Comparison of ENCODE assay signal across 20 cellular contexts in genomic region chr3:171194965-171195364, GRCh38.
DNase-seq lines count a peak whose midpoint lies in the region; TF ChIP-seq lines count a peak whose summit lies in the region.
"Had no signal": no experiment of that assay in that cellular context is flagged by ENCODE, and none has a peak within 500 bp of the region (broad histone marks: within the 10 kb centered on the region; RNA-seq: fewer than 3 reads in every experiment).

No MANE protein-coding gene starts in this region.

- TF ChIP-seq CTCF in AG10803 (conservative IDR thresholded peaks at IDR 0.05; ENCODE audit: low read length) (no peak), fibroblast of villous mesenchyme (IDR thresholded peaks at IDR 0.05; ENCODE audit: insufficient read depth, low read depth, low read length) (no peak)

- H3K4me3 ChIP-seq in AG10803 (ENCODE audit: low read length) (no peak overlapping the region), fibroblast of villous mesenchyme (ENCODE audit: low read depth, low read length) (no peak overlapping the region)
- H3K4me3 ChIP-seq: BLaER1 treated with 17β-estradiol and CSF1 and Interleukin-3, amounts not matched to agents 10 nM and 100 nM; GM12878 had no signal

- DNase-seq in AG10803 (ENCODE audit: low read depth) (peak; percentile 19), EH (ENCODE audit: low read depth) (peak; percentile 20), M059J (ENCODE audit: low read depth) (peak; percentile 16), fibroblast of villous mesenchyme (ENCODE audit: low read depth) (peak; percentile 77), nucleus accumbens (lab: John Stamatoyannopoulos, UW) (no peak), hepatic stellate cell (ENCODE audit: low spot score) (no peak), Kasumi-1 (lab: John Stamatoyannopoulos, UW) (no peak)
- no peak for DNase-seq in stimulated activated CD4-positive, alpha-beta T cell treated with anti-CD3 and anti-CD28 coated beads, Interleukin-12 subunit alpha, Interleukin-12 subunit beta, amount 100 ng/mL, for 4 hours
- DNase-seq: 8988T; ACHN; AML-193; Caco-2; Calu3; CD4-positive, alpha-beta T cell; CD8-positive, alpha-beta T cell; DMS79 treated with DMSO at 0.1 percent for 48 hours; EL; GDM1 had no signal

Comparison
In these comparisons a context has a peak if more than half of its experiments do, and no peak if none do; other contexts are left out.
1. DNase-seq: peak in AG10803 (single experiment), EH (single experiment), M059J (single experiment) and fibroblast of villous mesenchyme (single experiment); none in stimulated activated CD4-positive, alpha-beta T cell treated with anti-CD3 and anti-CD28 coated beads, Interleukin-12 subunit alpha, Interleukin-12 subunit beta, amount 100 ng/mL, for 4 hours (single experiment), nucleus accumbens (0 of 56), hepatic stellate cell (single experiment) and Kasumi-1 (0 of 2).